Comparison of ENCODE assay signal across 9 cellular contexts in the genomic region with DNA sequence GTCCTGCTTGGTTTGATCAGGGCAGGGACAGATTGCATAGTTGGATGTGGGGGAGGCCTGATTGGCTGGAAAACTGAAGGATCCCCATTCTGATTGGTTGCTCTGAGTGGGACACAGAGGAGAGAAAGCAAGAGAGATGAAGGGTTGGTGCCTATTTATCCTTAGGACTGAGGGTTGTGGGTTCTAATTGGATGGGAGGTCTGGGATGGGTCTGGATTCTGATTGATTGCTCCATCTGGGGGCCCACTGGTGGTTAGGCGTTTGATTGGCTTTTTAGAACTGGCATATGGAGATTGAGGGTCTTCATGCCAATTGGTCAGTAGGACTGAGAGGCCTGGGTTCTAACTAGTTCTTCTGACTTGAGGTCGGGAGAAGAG. TPM values are rescaled to one million over a fixed set of nuclear protein-coding genes. Genes with fewer than 3 reads are reported as not detected.
DNase-seq lines count a peak whose midpoint lies in the region; ATAC-seq and TF ChIP-seq lines count a peak whose summit lies in the region.
"Had no signal": no experiment of that assay in that cellular context is flagged by ENCODE, and none has a peak within 500 bp of the region (broad histone marks: within the 10 kb centered on the region; RNA-seq: fewer than 3 reads in every experiment).

No MANE protein-coding gene starts in this region.

- H3K23ac ChIP-seq in neuronal stem cell (ENCODE audit: low read depth, low read length, poor library complexity), result no peak overlapping the region

- H3K36me3 ChIP-seq in colonic mucosa (no peaks in the 10 kb centered on the region), neuronal stem cell (replicated peaks in 1 of 2; ENCODE audit: control insufficient read depth in 2 of 2, insufficient read depth in 2 of 2, low read length in 2 of 2) (peaks cover 3 to 14% of the 10 kb centered on the region in 2 donors)

- no peak overlapping the region for H2BK120ac ChIP-seq in neuronal stem cell (ENCODE audit: low read depth, low read length)

- peak overlapping the region; percentile 50 to 55 for H3K9ac ChIP-seq in colonic mucosa (ENCODE audit: low read depth in 2 of 2, low read length in 2 of 2)
- no peak overlapping the region for H3K9ac ChIP-seq in neuronal stem cell (ENCODE audit: low read depth, low read length, poor library complexity)

- no peak for TF ChIP-seq CTCF in colonic mucosa (IDR thresholded peaks at IDR 0.05)

- no peaks in the 10 kb centered on the region for H3K27me3 ChIP-seq in colonic mucosa
- no peaks in the 10 kb centered on the region for H3K27me3 ChIP-seq in neuronal stem cell (ENCODE audit: control insufficient read depth in 3 of 3, insufficient read depth in 3 of 3, low read depth in 1 of 3, low read length in 3 of 3)
- H3K27me3 ChIP-seq: SJSA1 had no signal

- H2AFZ ChIP-seq in neuronal stem cell (ENCODE audit: low read length), result peak overlapping the region; percentile 84

- intact Hi-C loops in colonic mucosa (cut with DNase I), result no loop called here

- H2AK5ac ChIP-seq in neuronal stem cell (ENCODE audit: low read depth, low read length), result no peak overlapping the region

- H2BK15ac ChIP-seq in neuronal stem cell (ENCODE audit: low read length), result no peak overlapping the region

- H2BK5ac ChIP-seq in neuronal stem cell (ENCODE audit: low read length), result no peak overlapping the region

- no peak overlapping the region for H2BK12ac ChIP-seq in neuronal stem cell (ENCODE audit: low read length)

- H3K9me3 ChIP-seq in colonic mucosa (no peaks in the 10 kb centered on the region), neuronal stem cell (replicated peaks in 1 of 2; ENCODE audit: control insufficient read depth in 2 of 2, insufficient read depth in 1 of 2, low read depth in 1 of 2, low read length in 2 of 2) (no peaks in the 10 kb centered on the region)
- H3K9me3 ChIP-seq: SJSA1 had no signal

- peak overlapping the region; percentile 41 for H3K27ac ChIP-seq in colonic mucosa
- H3K27ac ChIP-seq in neuronal stem cell (replicated peaks; ENCODE audit: low read length), result peak overlapping the region; percentile 85
- H3K27ac ChIP-seq: SJSA1 had no signal

- no peak for ATAC-seq in GM18505 (IDR thresholded peaks at IDR 0.05; ENCODE audit: unreplicated experiment)

- H3K14ac ChIP-seq in neuronal stem cell (ENCODE audit: low read length), result no peak overlapping the region

- H3K18ac ChIP-seq in neuronal stem cell (ENCODE audit: low read length), result no peak overlapping the region

- no peak overlapping the region for H3K4ac ChIP-seq in neuronal stem cell (ENCODE audit: low read length)

- peak overlapping the region; percentile 49 for H3K4me3 ChIP-seq in colonic mucosa
- H3K4me3 ChIP-seq in neuronal stem cell (ENCODE audit: low read length in 2 of 2), result peak overlapping the region; percentile 73 to 76

- peak; percentile 3 for DNase-seq in EL
- DNase-seq in NCI-H1930 (lab: John Stamatoyannopoulos, UW), result peak; percentile 9 to 36
- no peak for DNase-seq in colonic mucosa
- no peak for DNase-seq in neuronal stem cell (ENCODE audit: low spot score)
- DNase-seq in NCI-H187 treated with DMSO at 0.1 percent for 48 hours (lab: John Stamatoyannopoulos, UW), result no peak
- DNase-seq in NCI-H1105 treated with DMSO at 0.1 percent for 48 hours (lab: John Stamatoyannopoulos, UW), result no peak
- no peak for DNase-seq in activated CD4-positive, alpha-beta T cell treated with anti-CD3 and anti-CD28 coated beads, Interleukin-2, amount 50 U/mL, for 4 hours

- WGBS in neuronal stem cell (ENCODE audit: extremely low coverage in 2 of 2, insufficient read length in 2 of 2, insufficient replicate concordance in 1 of 2), 2 donors, result no CpG with 5 or more reads among the region's 2 CpGs

- H4K91ac ChIP-seq in neuronal stem cell (ENCODE audit: low read depth, low read length, poor library complexity), result no peak overlapping the region

- peaks cover 2% of the 10 kb centered on the region for H3K79me1 ChIP-seq in neuronal stem cell (ENCODE audit: low read depth, low read length)

- TF ChIP-seq POLR2A in GM18505 (IDR thresholded peaks at IDR 0.05; ENCODE audit: borderline replicate concordance, extremely low read depth, insufficient read depth, insufficient read length), result no peak

- H3K4me1 ChIP-seq in colonic mucosa, result no peaks in the 10 kb centered on the region
- peaks cover 0 to 3% of the 10 kb centered on the region in 2 donors for H3K4me1 ChIP-seq in neuronal stem cell (ENCODE audit: control insufficient read depth in 2 of 2, insufficient read depth in 1 of 2, low read depth in 1 of 2, low read length in 2 of 2)
- H3K4me1 ChIP-seq: SJSA1 had no signal

- no peak overlapping the region for H4K8ac ChIP-seq in neuronal stem cell (ENCODE audit: low read depth, low read length)

- H3K4me2 ChIP-seq in neuronal stem cell (ENCODE audit: insufficient read depth, low read length, poor library complexity, severe bottlenecking), result peak overlapping the region; percentile 54

RNA-seq across cellular contexts. Expression of a gene that starts 0.6 kb away (rescaled TPM):
- total RNA-seq in colonic mucosa, result 100 to 1,000 TPM; 225 to 271 TPM
- 106 TPM for polyA plus RNA-seq in neuronal stem cell (2013, experiment 1 of 2)
- 101 TPM for polyA plus RNA-seq in neuronal stem cell (2013, experiment 2 of 2)

RNA-seq across cellular contexts. Expression of a gene that starts 12.2 kb away (rescaled TPM):
- total RNA-seq in colonic mucosa, result 1 to 10 TPM; 3.6 to 5.3 TPM
- polyA plus RNA-seq in neuronal stem cell (2013, experiment 1 of 2), result 12.1 TPM
- 11.9 TPM for polyA plus RNA-seq in neuronal stem cell (2013, experiment 2 of 2)

RNA-seq across cellular contexts. Expression of a gene that starts 18.6 kb away (rescaled TPM):
- total RNA-seq in colonic mucosa, result 10 to 100 TPM in 1 of 2 donors, 1 to 10 TPM in 1; 8.1 to 11.6 TPM
- 5.8 TPM for polyA plus RNA-seq in neuronal stem cell (2013, experiment 1 of 2)
- 5.4 TPM for polyA plus RNA-seq in neuronal stem cell (2013, experiment 2 of 2)

RNA-seq across cellular contexts. Expression of a gene that starts 45.0 kb away (rescaled TPM):
- 10 to 100 TPM; 18.0 to 38.7 TPM for total RNA-seq in colonic mucosa
- polyA plus RNA-seq in neuronal stem cell (2013, experiment 1 of 2), result 30.5 TPM
- polyA plus RNA-seq in neuronal stem cell (2013, experiment 2 of 2), result 30.8 TPM

RNA-seq across cellular contexts. Expression of a gene that starts 50.9 kb away (rescaled TPM):
- total RNA-seq in colonic mucosa, result 10 to 100 TPM; 18.8 to 89.3 TPM
- polyA plus RNA-seq in neuronal stem cell (2013, experiment 1 of 2), result 3.7 TPM
- 4.0 TPM for polyA plus RNA-seq in neuronal stem cell (2013, experiment 2 of 2)

Comparison
In these comparisons a context has a peak if more than half of its experiments do, and no peak if none do; other contexts are left out.
1. DNase-seq: peak in EL (single experiment) and NCI-H1930 (2 of 2); none in colonic mucosa (single experiment), neuronal stem cell (single experiment), NCI-H187 treated with DMSO at 0.1 percent for 48 hours (single experiment), NCI-H1105 treated with DMSO at 0.1 percent for 48 hours (single experiment) and activated CD4-positive, alpha-beta T cell treated with anti-CD3 and anti-CD28 coated beads, Interleukin-2, amount 50 U/mL, for 4 hours (0 of 2).